ENCODE assay signal across 10 cellular contexts in the genomic region with DNA sequence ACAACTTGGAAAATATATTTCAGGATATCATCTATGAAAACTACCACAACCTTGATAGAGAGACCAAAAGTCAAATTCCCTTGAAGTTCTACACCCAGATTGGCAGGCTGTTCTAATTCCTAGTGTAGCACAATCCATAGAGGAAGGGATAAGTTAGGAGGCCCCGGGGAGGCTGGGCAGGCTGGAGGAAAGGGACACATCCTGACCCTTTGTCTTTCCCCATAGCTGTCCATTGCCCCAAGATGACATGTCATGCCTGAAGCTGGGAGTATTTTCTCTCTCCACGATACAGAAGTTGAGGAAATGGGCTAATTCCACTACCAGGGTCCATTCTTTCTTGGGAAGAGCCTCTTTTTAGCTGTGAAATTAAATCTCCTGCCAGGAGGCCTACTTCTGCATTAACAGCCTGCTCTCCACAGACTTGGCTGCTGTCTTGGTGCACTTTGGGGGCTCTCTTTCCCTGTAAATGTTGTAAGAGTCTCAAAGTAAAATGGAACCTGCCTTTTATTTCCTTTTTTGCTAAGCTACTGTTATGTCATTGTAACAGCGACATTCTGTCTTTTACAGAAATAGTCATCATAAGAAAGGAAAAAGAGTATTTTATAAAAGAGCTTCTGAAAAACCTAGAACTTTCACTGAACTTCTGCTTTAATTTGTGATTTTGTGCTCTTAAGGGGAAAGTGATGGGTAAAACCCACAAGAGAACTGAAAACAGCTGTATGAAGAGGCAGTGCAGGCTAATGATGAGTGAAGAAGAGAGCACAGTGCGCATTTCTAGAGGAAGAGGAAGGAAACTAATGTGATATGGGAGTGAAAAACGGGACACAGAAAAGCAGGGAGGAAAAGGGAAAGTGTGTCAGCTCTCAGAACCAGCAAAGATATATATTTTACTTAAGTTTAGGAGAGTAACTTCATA. TPM values are rescaled to one million over a fixed set of nuclear protein-coding genes. Genes with fewer than 3 reads are reported as not detected.
A peak's percentile ranks its signal among the peaks of the same experiment; 100 is the strongest.
DNase-seq lines count a peak whose midpoint lies in the region; ATAC-seq, FAIRE-seq and TF ChIP-seq lines count a peak whose summit lies in the region.
"Not testable (repeated sequence)": the region's sequence is repeated elsewhere in the genome, so short reads cannot be mapped to it uniquely, and the experiment has no call there.
"Had no signal": no experiment of that assay in that cellular context is flagged by ENCODE, and none has a peak within 500 bp of the region (broad histone marks: within the 10 kb centered on the region; RNA-seq: fewer than 3 reads in every experiment).

No MANE protein-coding gene starts in this region.

- DNase-seq in GM06990 (ENCODE audit: extremely low read depth, insufficient read length): not testable (repeated sequence)
- DNase-seq in Karpas-422 (peak; percentile 52), SKM-1 treated with dmso at 0.1 percent for 144 hours (lab: John Stamatoyannopoulos, UW; ENCODE audit: unreplicated experiment) (peak; percentile 51), cardiac fibroblast (ENCODE audit: low read depth in 2 of 2) (peak; percentile 9 to 17), urothelium cell line (ENCODE audit: low spot score) (peak; percentile 3)

- H3K9me3 ChIP-seq in Karpas-422 (ENCODE audit: low read length); liver (ENCODE audit: control insufficient read depth in 4 of 4, low read length in 3 of 4): not testable (repeated sequence)

- not testable (repeated sequence) for H3K79me2 ChIP-seq in Karpas-422 (ENCODE audit: low read length)

- not testable (repeated sequence) for FAIRE-seq in urothelium cell line (lab: Jason Lieb, UNC)

- H3K9ac ChIP-seq in Karpas-422 (ENCODE audit: low read length); liver (ENCODE audit: low read depth in 1 of 2, low read length in 2 of 2): not testable (repeated sequence)

- H3K4me3 ChIP-seq in GM06990 (replicated peaks; ENCODE audit: low read depth, low read length); Karpas-422 (ENCODE audit: low read length); cardiac fibroblast (replicated peaks in 1 of 2; ENCODE audit: low read depth in 2 of 2, low read length in 2 of 2); liver (ENCODE audit: low read depth in 1 of 3, low read length in 3 of 3): not testable (repeated sequence)

- not testable (repeated sequence) for H3K27ac ChIP-seq in Karpas-422 (ENCODE audit: low read length); liver (ENCODE audit: low read depth in 1 of 2, low read length in 2 of 2)

- H3K4me2 ChIP-seq in Karpas-422 (ENCODE audit: low read depth, low read length, poor library complexity, severe bottlenecking): not testable (repeated sequence)

- not testable (repeated sequence) for H4K20me1 ChIP-seq in Karpas-422 (ENCODE audit: insufficient read depth, low read depth, low read length)

- TF ChIP-seq CTCF in GM06990 (IDR thresholded peaks at IDR 0.05; ENCODE audit: insufficient read depth, low read length, poor library complexity, severe bottlenecking): peak; percentile 63
- TF ChIP-seq CTCF in cardiac fibroblast (IDR thresholded peaks at IDR 0.05; ENCODE audit: low read depth, low read length): peak; percentile 55
- TF ChIP-seq CTCF in liver (IDR thresholded peaks at IDR 0.05; ENCODE audit: low read depth, low read length, missing input control): not testable (repeated sequence)

- H3K27me3 ChIP-seq in GM06990 (replicated peaks; ENCODE audit: control insufficient read depth, insufficient read depth, low read length); Karpas-422 (ENCODE audit: low read length); liver (ENCODE audit: control insufficient read depth in 4 of 4, insufficient read depth in 4 of 4, low read length in 3 of 4): not testable (repeated sequence)

- not testable (repeated sequence) for H2AFZ ChIP-seq in Karpas-422 (ENCODE audit: low read length)

- 41% methylated on average over 5 of the region's 5 CpGs for WGBS in liver

- H3K36me3 ChIP-seq in GM06990 (ENCODE audit: control insufficient read depth, insufficient read depth, low read length); Karpas-422 (ENCODE audit: insufficient read depth, low read length); liver (ENCODE audit: control insufficient read depth in 4 of 4, insufficient read depth in 3 of 4, low read depth in 1 of 4, low read length in 3 of 4): not testable (repeated sequence)

- H3K9me2 ChIP-seq in Karpas-422 (replicated peaks; ENCODE audit: insufficient read depth, low read length): not testable (repeated sequence)

- peak; percentile 27 to 36 for TF ChIP-seq RAD21 in liver (IDR thresholded peaks at IDR 0.05)

- ATAC-seq in GM19463 (IDR thresholded peaks at IDR 0.05; ENCODE audit: unreplicated experiment) (peak; percentile 78), HG02798 (IDR thresholded peaks at IDR 0.05; ENCODE audit: poor library complexity, unreplicated experiment) (peak; percentile 83)

- not testable (repeated sequence) for H3K4me1 ChIP-seq in Karpas-422 (ENCODE audit: low read length); liver (ENCODE audit: control insufficient read depth in 4 of 4, insufficient read depth in 4 of 4, low read length in 3 of 4)

TF ChIP-seq in liver, 16 proteins besides CTCF, POLR2A, EP300 and RAD21:
- peak in 1 of 2 donors; percentile 16 for TF ChIP-seq HNF4A (conservative IDR thresholded peaks at IDR 0.05)

RNA-seq across cellular contexts. Expression of a gene that starts 3.4 kb away (rescaled TPM):
- not detected in 2 replicates for total RNA-seq in Karpas-422 (2014; rRNA removed; shearing (Covaris generic); ENCODE audit: low replicate concordance)
- total RNA-seq in liver: not detected
- polyA plus RNA-seq in liver: not detected
- total RNA-seq: left cardiac atrium, right atrium auricular region had no signal

RNA-seq across cellular contexts. Expression of a gene that starts 6.7 kb away (rescaled TPM):
- total RNA-seq in Karpas-422 (2014; rRNA removed; shearing (Covaris generic); ENCODE audit: low replicate concordance): not detected in 2 replicates
- not detected for total RNA-seq in liver
- not detected for polyA plus RNA-seq in liver
- total RNA-seq: left cardiac atrium, right atrium auricular region had no signal

RNA-seq across cellular contexts. Expression of a gene that starts 11.7 kb away (rescaled TPM):
- not detected in 2 replicates for total RNA-seq in Karpas-422 (2014; rRNA removed; shearing (Covaris generic); ENCODE audit: low replicate concordance)
- not detected for total RNA-seq in liver
- polyA plus RNA-seq in liver: not detected
- total RNA-seq: left cardiac atrium, right atrium auricular region had no signal

RNA-seq across cellular contexts. Expression of a gene that starts 14.4 kb away (rescaled TPM):
- not detected in 2 replicates for total RNA-seq in Karpas-422 (2014; rRNA removed; shearing (Covaris generic); ENCODE audit: low replicate concordance)
- not detected for total RNA-seq in liver
- polyA plus RNA-seq in liver: not detected
- total RNA-seq: left cardiac atrium, right atrium auricular region had no signal

RNA-seq across cellular contexts. Expression of a gene that starts 26.1 kb away (rescaled TPM):
- not detected in 2 replicates for total RNA-seq in Karpas-422 (2014; rRNA removed; shearing (Covaris generic); ENCODE audit: low replicate concordance)
- not detected for total RNA-seq in liver
- not detected for polyA plus RNA-seq in liver
- total RNA-seq: left cardiac atrium, right atrium auricular region had no signal
